ENCODE assay signal across 1 cellular context in genomic region chr10:71032887-71033286, GRCh38.
TF ChIP-seq lines count a peak whose summit lies in the region.

No MANE protein-coding gene starts in this region.

TF ChIP-seq in K562, 482 proteins besides CTCF, POLR2A, EP300 and RAD21 (continued from another document):
- TF ChIP-seq CUX1 (CRISPR knock-in tag; IDR thresholded peaks at IDR 0.05), result no peak
- peak in 1 of 2 experiments; percentile 33; a peak in 1 of 4 replicates for TF ChIP-seq KDM1A (IDR thresholded peaks at IDR 0.05)
- TF ChIP-seq TSC22D4 (tag; IDR thresholded peaks at IDR 0.05), result 0 out of 2 replicates have a peak, but pooled peaks have one; percentile 22
- no peak for TF ChIP-seq HSF4 (CRISPR knock-in tag; IDR thresholded peaks at IDR 0.05; ENCODE audit: borderline replicate concordance)
- peak in 1 of 2 experiments; percentile 59; a peak in 1 of 4 replicates for TF ChIP-seq HDAC1 (IDR thresholded peaks at IDR 0.05)
- no peak for TF ChIP-seq ZNF224 (CRISPR knock-in tag; IDR thresholded peaks at IDR 0.05)
